23 cellular contexts compared by ENCODE assay signal in the genomic region with DNA sequence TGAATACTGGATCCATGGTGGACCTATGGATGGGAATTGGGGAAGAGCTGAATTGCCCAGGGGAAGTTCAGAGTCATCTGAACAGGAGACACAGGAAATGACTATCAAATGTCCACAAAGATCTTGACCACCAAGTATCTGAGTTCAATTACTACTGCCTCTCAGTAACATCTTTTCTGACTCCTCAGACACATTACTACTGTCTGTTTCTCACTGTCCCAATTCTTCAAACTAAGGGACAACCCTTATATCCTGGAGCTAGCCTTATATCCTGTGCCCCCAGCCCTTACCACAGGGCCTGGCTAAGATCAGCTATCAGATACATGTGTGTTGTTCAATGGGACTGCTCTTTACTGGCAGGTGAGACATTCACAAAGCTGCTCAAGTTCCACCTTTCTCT.
"Had no signal": no experiment of that assay in that cellular context is flagged by ENCODE, and none has a peak within 500 bp of the region (broad histone marks: within the 10 kb centered on the region; RNA-seq: fewer than 3 reads in every experiment).

No MANE protein-coding gene starts in this region.

- H3K27ac ChIP-seq: adrenal gland had no signal

- H3K4me3 ChIP-seq: adrenal gland had no signal

- ATAC-seq: activated CD4-positive, CD25-positive, alpha-beta regulatory T cell treated with anti-CD3 and anti-CD28 coated beads, Interleukin-2, amount 50 U/mL, for 24 hours; activated CD8-positive, alpha-beta T cell treated with anti-CD3 and anti-CD28 coated beads for 36 hours; activated T-cell treated with anti-CD3 and anti-CD28 coated beads, Interleukin-2, amount 50 U/mL, for 72 hours had no signal

- FAIRE-seq: colon, RCC 7860, TTC549 had no signal

- H3K36me3 ChIP-seq: adrenal gland had no signal

- H3K9me3 ChIP-seq: adrenal gland had no signal

- H3K4me1 ChIP-seq: adrenal gland had no signal

- DNase-seq: activated CD4-positive, alpha-beta T cell treated with anti-CD3 and anti-CD28 coated beads for 4 hours; activated CD8-positive, alpha-beta memory T cell treated with anti-CD3 and anti-CD28 coated beads, Interleukin-2, amount 50 U/mL, for 4 hours; activated CD8-positive, alpha-beta T cell treated with anti-CD3 and anti-CD28 coated beads for 36 hours; activated naive CD4-positive, alpha-beta T cell treated with anti-CD3 and anti-CD28 coated beads, Interleukin-2, amount 50 U/mL, for 16 hours; activated naive CD8-positive, alpha-beta T cell treated with anti-CD3 and anti-CD28 coated beads, Interleukin-2, amount 10 ng/mL, durations not matched to agents 7 days and 5 days; activated T-cell treated with anti-CD3 and anti-CD28 coated beads, Interleukin-2, amount 50 U/mL, for 72 hours; anterior cingulate cortex; cerebellar nuclear complex; MM.1S; NCI-H1105 treated with DMSO at 0.1 percent for 48 hours; NCI-H1436 treated with DMSO at 0.1 percent for 48 hours; NCI-H187; NCI-H2081; NCI-H510A treated with DMSO at 0.1 percent for 48 hours; NCI-H69; NK-92 treated with Interleukin-12 subunit alpha and Interleukin-12 subunit beta, amount 100 ng/mL, for 24 hours; SHP77 treated with DMSO at 0.1 percent for 48 hours; T-helper 9 cell had no signal
